Comparison of ENCODE assay signal across 15 cellular contexts in genomic region chr3:23219552-23219951, GRCh38. TPM values are rescaled to one million over a fixed set of nuclear protein-coding genes. Genes with fewer than 3 reads are reported as not detected.
DNase-seq lines count a peak whose midpoint lies in the region; ATAC-seq, FAIRE-seq and TF ChIP-seq lines count a peak whose summit lies in the region.
"Had no signal": no experiment of that assay in that cellular context is flagged by ENCODE, and none has a peak within 500 bp of the region (broad histone marks: within the 10 kb centered on the region; RNA-seq: fewer than 3 reads in every experiment).

No MANE protein-coding gene starts in this region.

- H3K27ac ChIP-seq in A549 (no peak overlapping the region), gastrocnemius medialis (no peak overlapping the region)
- H3K27ac ChIP-seq: neutrophil had no signal

- in situ Hi-C loops in gastrocnemius medialis (cut with MboI; ENCODE audit: low sequenced_read_pairs in 4 of 4) = no loop called here

- POLR2A ChIA-PET in A549 (lab: Yijun Ruan, JAX) = no interaction called here

- H3K9me3 ChIP-seq in A549 = peaks cover 5% of the 10 kb centered on the region; the same call in 1 of the 3 replicates
- H3K9me3 ChIP-seq in gastrocnemius medialis = no peaks in the 10 kb centered on the region
- H3K9me3 ChIP-seq: neutrophil had no signal

- H3K27ac Mint-ChIP-seq in nephron progenitor cell (no peak overlapping the region), type B pancreatic cell (no peak overlapping the region)
- no peak overlapping the region for H3K27ac Mint-ChIP-seq in activated naive CD4-positive, alpha-beta T cell treated with anti-CD3 and anti-CD28 coated beads, Interleukin-2, amount 50 U/mL, for 72 hours
- H3K27ac Mint-ChIP-seq: activated naive CD8-positive, alpha-beta T cell treated with anti-CD3 and anti-CD28 coated beads, Interleukin-2, amount 50 U/mL, for 24 hours had no signal

- no peaks in the 10 kb centered on the region for H3K36me3 ChIP-seq in gastrocnemius medialis
- H3K36me3 ChIP-seq: neutrophil had no signal

- H3K4me3 ChIP-seq in A549 (no peak overlapping the region), gastrocnemius medialis (no peak overlapping the region)

- TF ChIP-seq POLR2A in A549 (IDR thresholded peaks at IDR 0.05; ENCODE audit: low read length) (no peak), gastrocnemius medialis (IDR thresholded peaks at IDR 0.05) (no peak)

- intact Hi-C loops in gastrocnemius medialis (cut with DNase I; ENCODE audit: low total_unique reads) = no loop called here

- peaks cover 34% of the 10 kb centered on the region for H3K9me3 Mint-ChIP-seq in nephron progenitor cell
- H3K9me3 Mint-ChIP-seq in type B pancreatic cell = peaks cover 15% of the 10 kb centered on the region
- peaks cover 15 to 20% of the 10 kb centered on the region in 2 donors for H3K9me3 Mint-ChIP-seq in activated naive CD4-positive, alpha-beta T cell treated with anti-CD3 and anti-CD28 coated beads, Interleukin-2, amount 50 U/mL, for 72 hours

- H3K36me3 Mint-ChIP-seq in nephron progenitor cell (ENCODE audit: low read depth) (peaks cover 26% of the 10 kb centered on the region), type B pancreatic cell (peaks cover 20% of the 10 kb centered on the region)
- peaks cover 10 to 25% of the 10 kb centered on the region in 2 donors for H3K36me3 Mint-ChIP-seq in activated naive CD4-positive, alpha-beta T cell treated with anti-CD3 and anti-CD28 coated beads, Interleukin-2, amount 50 U/mL, for 72 hours

- H3K4me2 ChIP-seq in A549 = peak overlapping the region; percentile 21; the same call in 1 of the 3 replicates

- H3K4me1 ChIP-seq in A549 (peaks cover 24% of the 10 kb centered on the region), gastrocnemius medialis (peaks cover 38 to 45% of the 10 kb centered on the region in 2 donors)

- FAIRE-seq in A549 (lab: Jason Lieb, UNC) = no peak

- TF ChIP-seq CTCF in A549 (IDR thresholded peaks at IDR 0.05) (no peak), nephron progenitor cell (IDR thresholded peaks at IDR 0.05) (no peak), type B pancreatic cell (conservative IDR thresholded peaks at IDR 0.05) (no peak), gastrocnemius medialis (IDR thresholded peaks at IDR 0.05 in 4 of 5, conservative IDR thresholded peaks at IDR 0.05 in 1 of 5) (no peak)

- no peak for TF ChIP-seq RAD21 in A549 (conservative IDR thresholded peaks at IDR 0.05 in 1 of 2, IDR thresholded peaks at IDR 0.05 in 1 of 2)

- peak in 1 of 2 experiments; percentile 29; a peak in 2 of 6 replicates for ATAC-seq in A549
- ATAC-seq in GM19324 (IDR thresholded peaks at IDR 0.05; ENCODE audit: low FRiP score, unreplicated experiment) = peak; percentile 52
- ATAC-seq in HG02798 (IDR thresholded peaks at IDR 0.05; ENCODE audit: poor library complexity, unreplicated experiment) = peak; percentile 48
- ATAC-seq in HG03565 (IDR thresholded peaks at IDR 0.05; ENCODE audit: unreplicated experiment) = peak; percentile 17
- ATAC-seq in activated naive CD4-positive, alpha-beta T cell treated with anti-CD3 and anti-CD28 coated beads, Interleukin-2, amount 50 U/mL, for 72 hours = no peak
- ATAC-seq in gastrocnemius medialis = no peak
- ATAC-seq: activated naive CD8-positive, alpha-beta T cell treated with anti-CD3 and anti-CD28 coated beads, Interleukin-2, amount 50 U/mL, for 24 hours had no signal

- H3K4me3 Mint-ChIP-seq in nephron progenitor cell (no peak overlapping the region), type B pancreatic cell (no peak overlapping the region)
- H3K4me3 Mint-ChIP-seq: activated naive CD8-positive, alpha-beta T cell treated with anti-CD3 and anti-CD28 coated beads, Interleukin-2, amount 50 U/mL, for 24 hours had no signal

- no peaks in the 10 kb centered on the region for H3K27me3 ChIP-seq in gastrocnemius medialis
- H3K27me3 ChIP-seq: neutrophil had no signal

- H3K27me3 Mint-ChIP-seq in nephron progenitor cell (ENCODE audit: low read depth, poor library complexity) (no peaks in the 10 kb centered on the region), type B pancreatic cell (no peaks in the 10 kb centered on the region)
- H3K27me3 Mint-ChIP-seq: activated naive CD8-positive, alpha-beta T cell treated with anti-CD3 and anti-CD28 coated beads, Interleukin-2, amount 50 U/mL, for 24 hours had no signal

- 44% methylated on average over 2 of the region's 2 CpGs for WGBS in A549 (ENCODE audit: missing lambda C conversion rate)

- H3K4me1 Mint-ChIP-seq in nephron progenitor cell (no peaks in the 10 kb centered on the region), type B pancreatic cell (ENCODE audit: unreplicated experiment) (peaks cover 29% of the 10 kb centered on the region)

- CTCF ChIA-PET in A549 (lab: Yijun Ruan, JAX) = no interaction called here

- TF ChIP-seq EP300 in A549 (IDR thresholded peaks at IDR 0.05) = no peak

- DNase-seq in A549 (ENCODE audit: low read depth in 1 of 2, low spot score in 1 of 2) (no peak), nephron progenitor cell (no peak), type B pancreatic cell (ENCODE audit: extremely low spot score, unreplicated experiment) (no peak), gastrocnemius medialis (no peak)
- no peak for DNase-seq in activated naive CD4-positive, alpha-beta T cell treated with anti-CD3 and anti-CD28 coated beads, Interleukin-2, amount 50 U/mL, for 72 hours (ENCODE audit: low spot score in 2 of 2)
- DNase-seq: activated naive CD8-positive, alpha-beta T cell treated with anti-CD3 and anti-CD28 coated beads, Interleukin-2, amount 50 U/mL, for 24 hours; DMS53; foreskin melanocyte; kidney glomerular epithelial cell; NK-92 treated with Interleukin-12 subunit alpha and Interleukin-12 subunit beta, amount 100 ng/mL, for 24 hours; T-helper 1 cell had no signal

TF ChIP-seq in A549, 52 proteins besides CTCF, POLR2A, EP300 and RAD21:
- no peak for TF ChIP-seq ZFP36 (IDR thresholded peaks at IDR 0.05; ENCODE audit: borderline replicate concordance, partially characterized antibody)
- no peak for TF ChIP-seq JUN (IDR thresholded peaks at IDR 0.05)
- TF ChIP-seq MAFK (IDR thresholded peaks at IDR 0.05; ENCODE audit: partially characterized antibody) = no peak
- no peak for TF ChIP-seq BHLHE40 (IDR thresholded peaks at IDR 0.05; ENCODE audit: low read depth, low read length)
- TF ChIP-seq NPAS2 (CRISPR knock-in tag; IDR thresholded peaks at IDR 0.05; ENCODE audit: borderline replicate concordance) = no peak
- TF ChIP-seq POLR2AphosphoS2 (conservative IDR thresholded peaks at IDR 0.05; ENCODE audit: low read length) = no peak
- no peak for TF ChIP-seq NFE2L2 (conservative IDR thresholded peaks at IDR 0.05; ENCODE audit: low read length)
- TF ChIP-seq KDM5A (IDR thresholded peaks at IDR 0.05) = no peak
- TF ChIP-seq FOSB (CRISPR knock-in tag; IDR thresholded peaks at IDR 0.05) = no peak
- no peak for TF ChIP-seq MAZ (IDR thresholded peaks at IDR 0.05; ENCODE audit: borderline replicate concordance, low read depth, low read length)
- TF ChIP-seq RNF2 (IDR thresholded peaks at IDR 0.05; ENCODE audit: borderline replicate concordance, low read depth) = no peak

RNA-seq across cellular contexts. Expression of gene UBE2E2, which starts 16.4 kb away (rescaled TPM):
- polyA plus RNA-seq in A549 (2011; rRNA removed) (42.3 and 56.1 TPM in 2 replicates), A549 (2017; fragmentation: RNase III; extraction: RNeasy Plus Mini Kit Qiagen cat#74134 plus additional on column Dnase treatment) (28.3 to 30.0 TPM (median 29.9 TPM) in 3 replicates)
- 37.5 and 39.3 TPM in 2 replicates for polyA plus RNA-seq in A549 (2012; cell fraction: cytosol; rRNA removed)
- 16.2 TPM in 2 replicates for polyA plus RNA-seq in A549 (2012; cell fraction: nucleus; rRNA removed)
- 18.1 and 23.0 TPM in 2 replicates for polyA minus RNA-seq in A549 (2011; rRNA and poly(A)+ RNA removed)
- total RNA-seq in type B pancreatic cell (ENCODE audit: low replicate concordance) (55.8 and 68.5 TPM in 2 replicates), gastrocnemius medialis (10 to 100 TPM in 3 of 4 donors, 1 to 10 TPM in 1; 7.9 to 44.7 (median 26.6) TPM)
- total RNA-seq in activated naive CD4-positive, alpha-beta T cell treated with anti-CD3 and anti-CD28 coated beads, Interleukin-2, amount 50 U/mL, for 72 hours = 10 to 100 TPM in 1 of 2 donors, 1 to 10 TPM in 1; 4.7 to 18.3 TPM

Comparison
In these comparisons a context has a peak if more than half of its experiments do, and no peak if none do; other contexts are left out.
1. ATAC-seq: peak in GM19324 (single experiment), HG02798 (single experiment) and HG03565 (single experiment); none in activated naive CD4-positive, alpha-beta T cell treated with anti-CD3 and anti-CD28 coated beads, Interleukin-2, amount 50 U/mL, for 72 hours (0 of 2) and gastrocnemius medialis (0 of 2).